ENCODE assay signal across 2 cellular contexts in genomic region chr11:131495417-131495816, GRCh38.
TF ChIP-seq lines count a peak whose summit lies in the region.

No MANE protein-coding gene starts in this region.

TF ChIP-seq in GM23338, 12 proteins besides CTCF, POLR2A, EP300 and RAD21 (continued from another document):
- TF ChIP-seq CREB1 (CRISPR knock-in tag; IDR thresholded peaks at IDR 0.05; ENCODE audit: low read depth) (no peak), EZH2phosphoT487 (IDR thresholded peaks at IDR 0.05; ENCODE audit: unreplicated experiment) (no peak), JUNB (IDR thresholded peaks at IDR 0.05; ENCODE audit: unreplicated experiment) (no peak), ZNF114 (CRISPR knock-in tag; IDR thresholded peaks at IDR 0.05) (no peak), EZH2 (IDR thresholded peaks at IDR 0.05; ENCODE audit: low read depth, unreplicated experiment) (no peak), STAT1 (IDR thresholded peaks at IDR 0.05; ENCODE audit: unreplicated experiment) (no peak)
- TF ChIP-seq, protein P1, sequence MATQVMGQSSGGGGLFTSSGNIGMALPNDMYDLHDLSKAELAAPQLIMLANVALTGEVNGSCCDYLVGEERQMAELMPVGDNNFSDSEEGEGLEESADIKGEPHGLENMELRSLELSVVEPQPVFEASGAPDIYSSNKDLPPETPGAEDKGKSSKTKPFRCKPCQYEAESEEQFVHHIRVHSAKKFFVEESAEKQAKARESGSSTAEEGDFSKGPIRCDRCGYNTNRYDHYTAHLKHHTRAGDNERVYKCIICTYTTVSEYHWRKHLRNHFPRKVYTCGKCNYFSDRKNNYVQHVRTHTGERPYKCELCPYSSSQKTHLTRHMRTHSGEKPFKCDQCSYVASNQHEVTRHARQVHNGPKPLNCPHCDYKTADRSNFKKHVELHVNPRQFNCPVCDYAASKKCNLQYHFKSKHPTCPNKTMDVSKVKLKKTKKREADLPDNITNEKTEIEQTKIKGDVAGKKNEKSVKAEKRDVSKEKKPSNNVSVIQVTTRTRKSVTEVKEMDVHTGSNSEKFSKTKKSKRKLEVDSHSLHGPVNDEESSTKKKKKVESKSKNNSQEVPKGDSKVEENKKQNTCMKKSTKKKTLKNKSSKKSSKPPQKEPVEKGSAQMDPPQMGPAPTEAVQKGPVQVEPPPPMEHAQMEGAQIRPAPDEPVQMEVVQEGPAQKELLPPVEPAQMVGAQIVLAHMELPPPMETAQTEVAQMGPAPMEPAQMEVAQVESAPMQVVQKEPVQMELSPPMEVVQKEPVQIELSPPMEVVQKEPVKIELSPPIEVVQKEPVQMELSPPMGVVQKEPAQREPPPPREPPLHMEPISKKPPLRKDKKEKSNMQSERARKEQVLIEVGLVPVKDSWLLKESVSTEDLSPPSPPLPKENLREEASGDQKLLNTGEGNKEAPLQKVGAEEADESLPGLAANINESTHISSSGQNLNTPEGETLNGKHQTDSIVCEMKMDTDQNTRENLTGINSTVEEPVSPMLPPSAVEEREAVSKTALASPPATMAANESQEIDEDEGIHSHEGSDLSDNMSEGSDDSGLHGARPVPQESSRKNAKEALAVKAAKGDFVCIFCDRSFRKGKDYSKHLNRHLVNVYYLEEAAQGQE (IDR thresholded peaks at IDR 0.05; ENCODE audit: unreplicated experiment), result no peak
- TF ChIP-seq, protein P2, sequence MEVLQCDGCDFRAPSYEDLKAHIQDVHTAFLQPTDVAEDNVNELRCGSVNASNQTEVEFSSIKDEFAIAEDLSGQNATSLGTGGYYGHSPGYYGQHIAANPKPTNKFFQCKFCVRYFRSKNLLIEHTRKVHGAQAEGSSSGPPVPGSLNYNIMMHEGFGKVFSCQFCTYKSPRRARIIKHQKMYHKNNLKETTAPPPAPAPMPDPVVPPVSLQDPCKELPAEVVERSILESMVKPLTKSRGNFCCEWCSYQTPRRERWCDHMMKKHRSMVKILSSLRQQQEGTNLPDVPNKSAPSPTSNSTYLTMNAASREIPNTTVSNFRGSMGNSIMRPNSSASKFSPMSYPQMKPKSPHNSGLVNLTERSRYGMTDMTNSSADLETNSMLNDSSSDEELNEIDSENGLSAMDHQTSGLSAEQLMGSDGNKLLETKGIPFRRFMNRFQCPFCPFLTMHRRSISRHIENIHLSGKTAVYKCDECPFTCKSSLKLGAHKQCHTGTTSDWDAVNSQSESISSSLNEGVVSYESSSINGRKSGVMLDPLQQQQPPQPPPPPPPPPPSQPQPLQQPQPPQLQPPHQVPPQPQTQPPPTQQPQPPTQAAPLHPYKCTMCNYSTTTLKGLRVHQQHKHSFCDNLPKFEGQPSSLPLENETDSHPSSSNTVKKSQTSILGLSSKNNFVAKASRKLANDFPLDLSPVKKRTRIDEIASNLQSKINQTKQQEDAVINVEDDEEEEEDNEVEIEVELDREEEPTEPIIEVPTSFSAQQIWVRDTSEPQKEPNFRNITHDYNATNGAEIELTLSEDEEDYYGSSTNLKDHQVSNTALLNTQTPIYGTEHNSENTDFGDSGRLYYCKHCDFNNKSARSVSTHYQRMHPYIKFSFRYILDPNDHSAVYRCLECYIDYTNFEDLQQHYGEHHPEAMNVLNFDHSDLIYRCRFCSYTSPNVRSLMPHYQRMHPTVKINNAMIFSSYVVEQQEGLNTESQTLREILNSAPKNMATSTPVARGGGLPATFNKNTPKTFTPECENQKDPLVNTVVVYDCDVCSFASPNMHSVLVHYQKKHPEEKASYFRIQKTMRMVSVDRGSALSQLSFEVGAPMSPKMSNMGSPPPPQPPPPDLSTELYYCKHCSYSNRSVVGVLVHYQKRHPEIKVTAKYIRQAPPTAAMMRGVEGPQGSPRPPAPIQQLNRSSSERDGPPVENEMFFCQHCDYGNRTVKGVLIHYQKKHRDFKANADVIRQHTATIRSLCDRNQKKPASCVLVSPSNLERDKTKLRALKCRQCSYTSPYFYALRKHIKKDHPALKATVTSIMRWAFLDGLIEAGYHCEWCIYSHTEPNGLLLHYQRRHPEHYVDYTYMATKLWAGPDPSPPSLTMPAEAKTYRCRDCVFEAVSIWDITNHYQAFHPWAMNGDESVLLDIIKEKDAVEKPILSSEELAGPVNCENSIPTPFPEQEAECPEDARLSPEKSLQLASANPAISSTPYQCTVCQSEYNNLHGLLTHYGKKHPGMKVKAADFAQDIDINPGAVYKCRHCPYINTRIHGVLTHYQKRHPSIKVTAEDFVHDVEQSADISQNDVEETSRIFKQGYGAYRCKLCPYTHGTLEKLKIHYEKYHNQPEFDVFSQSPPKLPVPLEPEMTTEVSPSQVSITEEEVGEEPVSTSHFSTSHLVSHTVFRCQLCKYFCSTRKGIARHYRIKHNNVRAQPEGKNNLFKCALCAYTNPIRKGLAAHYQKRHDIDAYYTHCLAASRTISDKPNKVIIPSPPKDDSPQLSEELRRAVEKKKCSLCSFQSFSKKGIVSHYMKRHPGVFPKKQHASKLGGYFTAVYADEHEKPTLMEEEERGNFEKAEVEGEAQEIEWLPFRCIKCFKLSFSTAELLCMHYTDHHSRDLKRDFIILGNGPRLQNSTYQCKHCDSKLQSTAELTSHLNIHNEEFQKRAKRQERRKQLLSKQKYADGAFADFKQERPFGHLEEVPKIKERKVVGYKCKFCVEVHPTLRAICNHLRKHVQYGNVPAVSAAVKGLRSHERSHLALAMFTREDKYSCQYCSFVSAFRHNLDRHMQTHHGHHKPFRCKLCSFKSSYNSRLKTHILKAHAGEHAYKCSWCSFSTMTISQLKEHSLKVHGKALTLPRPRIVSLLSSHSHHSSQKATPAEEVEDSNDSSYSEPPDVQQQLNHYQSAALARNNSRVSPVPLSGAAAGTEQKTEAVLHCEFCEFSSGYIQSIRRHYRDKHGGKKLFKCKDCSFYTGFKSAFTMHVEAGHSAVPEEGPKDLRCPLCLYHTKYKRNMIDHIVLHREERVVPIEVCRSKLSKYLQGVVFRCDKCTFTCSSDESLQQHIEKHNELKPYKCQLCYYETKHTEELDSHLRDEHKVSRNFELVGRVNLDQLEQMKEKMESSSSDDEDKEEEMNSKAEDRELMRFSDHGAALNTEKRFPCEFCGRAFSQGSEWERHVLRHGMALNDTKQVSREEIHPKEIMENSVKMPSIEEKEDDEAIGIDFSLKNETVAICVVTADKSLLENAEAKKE (CRISPR knock-in tag; IDR thresholded peaks at IDR 0.05), result no peak
- TF ChIP-seq, protein P3, sequence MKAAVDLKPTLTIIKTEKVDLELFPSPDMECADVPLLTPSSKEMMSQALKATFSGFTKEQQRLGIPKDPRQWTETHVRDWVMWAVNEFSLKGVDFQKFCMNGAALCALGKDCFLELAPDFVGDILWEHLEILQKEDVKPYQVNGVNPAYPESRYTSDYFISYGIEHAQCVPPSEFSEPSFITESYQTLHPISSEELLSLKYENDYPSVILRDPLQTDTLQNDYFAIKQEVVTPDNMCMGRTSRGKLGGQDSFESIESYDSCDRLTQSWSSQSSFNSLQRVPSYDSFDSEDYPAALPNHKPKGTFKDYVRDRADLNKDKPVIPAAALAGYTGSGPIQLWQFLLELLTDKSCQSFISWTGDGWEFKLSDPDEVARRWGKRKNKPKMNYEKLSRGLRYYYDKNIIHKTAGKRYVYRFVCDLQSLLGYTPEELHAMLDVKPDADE (IDR thresholded peaks at IDR 0.05), result no peak

TF ChIP-seq in H1, 55 proteins besides CTCF, POLR2A, EP300 and RAD21 (continued from another document):
- TF ChIP-seq ATF3 (IDR thresholded peaks at IDR 0.05; ENCODE audit: insufficient read depth, low read depth, low read length) (no peak), RFX5 (IDR thresholded peaks at IDR 0.05; ENCODE audit: borderline replicate concordance, low read depth, low read length) (no peak), ASH2L (IDR thresholded peaks at IDR 0.05; ENCODE audit: low read length) (no peak), TCF12 (IDR thresholded peaks at IDR 0.05; ENCODE audit: low read depth, low read length) (no peak), SP1 (IDR thresholded peaks at IDR 0.05; ENCODE audit: low read depth, low read length) (no peak), POU5F1 (IDR thresholded peaks at IDR 0.05; ENCODE audit: low read depth, low read length) (no peak), HDAC2 (IDR thresholded peaks at IDR 0.05; ENCODE audit: borderline replicate concordance in 1 of 2, low read depth in 2 of 2, low read length in 2 of 2) (no peak), FOSL1 (IDR thresholded peaks at IDR 0.05; ENCODE audit: insufficient read depth, low read depth, low read length) (no peak)
